1 cellular context compared by ENCODE assay signal in the genomic region with DNA sequence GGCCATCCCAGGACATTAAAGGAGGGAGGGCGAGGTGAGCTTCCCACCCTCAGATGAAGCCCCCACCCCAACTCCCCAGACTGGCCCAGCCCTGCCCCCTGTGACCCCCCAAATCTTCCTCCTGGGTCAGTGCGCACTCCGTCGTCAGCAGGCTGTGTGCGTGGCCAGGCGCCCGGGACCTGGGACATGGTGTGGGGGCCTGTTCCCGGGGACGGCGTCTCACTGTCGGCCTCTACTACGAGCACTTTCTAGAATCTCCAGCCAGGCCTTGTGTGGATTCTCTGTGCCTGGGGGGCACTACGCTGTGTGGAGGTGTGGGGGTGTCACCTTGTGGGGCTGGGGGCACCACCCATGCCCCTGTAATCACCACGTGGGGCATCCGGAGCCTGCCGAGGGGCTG.
TF ChIP-seq lines count a peak whose summit lies in the region.

No MANE protein-coding gene starts in this region.

TF ChIP-seq in H1, 55 proteins besides CTCF, POLR2A, EP300 and RAD21:
- TF ChIP-seq CBX5 (IDR thresholded peaks at IDR 0.05; ENCODE audit: low read depth, low read length) = no peak
- TF ChIP-seq TAF7 (optimal IDR thresholded peaks at IDR 0.05; ENCODE audit: borderline replicate concordance, low read depth, low read length) = no peak
